8 cellular contexts compared by ENCODE assay signal in genomic region chr1:116375884-116376733, GRCh38. TPM values are rescaled to one million over a fixed set of nuclear protein-coding genes. Genes with fewer than 3 reads are reported as not detected.
DNase-seq lines count a peak whose midpoint lies in the region; ATAC-seq, FAIRE-seq and TF ChIP-seq lines count a peak whose summit lies in the region.

No MANE protein-coding gene starts in this region.

- DNase-seq in Ammon's horn (ENCODE audit: low spot score) (peak; percentile 61), HT-29 (ENCODE audit: low spot score) (peak; percentile 59), endothelial cell of umbilical vein (ENCODE audit: low read depth, low spot score) (peak; percentile 85), DMS79 treated with DMSO at 0.1 percent for 48 hours (lab: John Stamatoyannopoulos, UW) (no peak)
- DNase-seq in activated CD4-positive, alpha-beta T cell treated with anti-CD3 and anti-CD28 coated beads for 4 hours, result peak; percentile 45 to 51

- dilution Hi-C loops in endothelial cell of umbilical vein (cut with MboI; ENCODE audit: extremely low pct_ligation_motif_present, low sequenced_read_pairs), result loop anchor here (25.0 kb wide), 1 partner anchor 111 kb away; no protein-coding TSS in a partner anchor

- H3K9me1 ChIP-seq in endothelial cell of umbilical vein (replicated peaks; ENCODE audit: control insufficient read depth, extremely low read depth, insufficient read depth, low read length), result no peaks in the 10 kb centered on the region

- intact Hi-C loops in endothelial cell of umbilical vein (cut with micrococcal nuclease), result loop anchor here (5.0 kb wide), 2 partner anchors 1446 to 1619 kb away; partner anchors contain the start of gene CSDE1

- peaks cover 10% of the 10 kb centered on the region for H4K20me1 ChIP-seq in endothelial cell of umbilical vein (replicated peaks; ENCODE audit: control insufficient read depth, extremely low read depth, insufficient read depth, low read length)

- H3K4me1 ChIP-seq in endothelial cell of umbilical vein (ENCODE audit: control insufficient read depth, extremely low read depth, insufficient read depth, low read length) (peaks cover 68% of the 10 kb centered on the region), mucosa of rectum (ENCODE audit: control insufficient read depth in 2 of 2, insufficient read depth in 2 of 2, low read length in 2 of 2) (peaks cover 54% of the 10 kb centered on the region in 2 donors), stomach smooth muscle (ENCODE audit: control insufficient read depth, insufficient read depth, low read length) (peaks cover 44% of the 10 kb centered on the region)

- no peak for TF ChIP-seq POLR2A in endothelial cell of umbilical vein (IDR thresholded peaks at IDR 0.05; ENCODE audit: low read depth, low read length)

- peak overlapping the region in 2 of 3 experiments; percentile 0 to 94 for H3K4me3 ChIP-seq in endothelial cell of umbilical vein (replicated peaks in 1 of 3; ENCODE audit: insufficient read depth in 1 of 3, low read depth in 1 of 3, low read length in 3 of 3)
- peak overlapping the region; percentile 82 to 83 for H3K4me3 ChIP-seq in mucosa of rectum (ENCODE audit: low read length in 2 of 2)
- H3K4me3 ChIP-seq in stomach smooth muscle (ENCODE audit: low read length in 2 of 2), result peak overlapping the region; percentile 41 to 83

- no peak for ATAC-seq in HG03108 (IDR thresholded peaks at IDR 0.05; ENCODE audit: unreplicated experiment)

- H3K36me3 ChIP-seq in endothelial cell of umbilical vein (ENCODE audit: control insufficient read depth in 2 of 2, extremely low read depth in 1 of 2, insufficient read depth in 2 of 2, low read length in 2 of 2) (no peaks in the 10 kb centered on the region), mucosa of rectum (ENCODE audit: control insufficient read depth in 2 of 2, insufficient read depth in 2 of 2, low read length in 2 of 2) (peaks cover 0 to 13% of the 10 kb centered on the region in 2 donors), stomach smooth muscle (ENCODE audit: control insufficient read depth in 2 of 2, insufficient read depth in 2 of 2, low read length in 2 of 2) (no peaks in the 10 kb centered on the region)

- POLR2A ChIA-PET in endothelial cell of umbilical vein (lab: Charles Lee), result interaction anchor here (0.5 to 0.8 kb wide), 3 partner anchors 10 to 1022 kb away, joined by 3 to 6 read pairs (median 5); no protein-coding TSS in a partner anchor

- H3K27me3 ChIP-seq in endothelial cell of umbilical vein (ENCODE audit: control insufficient read depth in 2 of 2, insufficient read depth in 2 of 2, low read length in 2 of 2), result peaks cover 0 to 6% of the 10 kb centered on the region in 2 experiments
- H3K27me3 ChIP-seq in mucosa of rectum (ENCODE audit: control insufficient read depth in 2 of 2, insufficient read depth in 2 of 2, low read length in 2 of 2), result no peaks in the 10 kb centered on the region
- no peaks in the 10 kb centered on the region for H3K27me3 ChIP-seq in stomach smooth muscle (ENCODE audit: control insufficient read depth in 1 of 2, insufficient read depth in 2 of 2, low read length in 2 of 2)

- TF ChIP-seq CTCF in endothelial cell of umbilical vein (IDR thresholded peaks at IDR 0.05; ENCODE audit: extremely low read depth in 1 of 2, insufficient read depth in 1 of 2, low read depth in 1 of 2, low read length in 2 of 2), result no peak

- TSS peak; percentile 51 for BruUV-seq in endothelial cell of umbilical vein (replicated peaks; lab: Mats Ljungman, UMichigan)

- peak; percentile 85 for FAIRE-seq in endothelial cell of umbilical vein (lab: Jason Lieb, UNC)

- peak overlapping the region; percentile 95 for H3K9ac ChIP-seq in endothelial cell of umbilical vein (replicated peaks; ENCODE audit: extremely low read depth, insufficient read depth, low read length)
- peak overlapping the region; percentile 58 to 93 for H3K9ac ChIP-seq in mucosa of rectum (ENCODE audit: low read depth in 1 of 2, low read length in 2 of 2)
- peak overlapping the region; percentile 37 to 79 for H3K9ac ChIP-seq in stomach smooth muscle (ENCODE audit: low read length in 2 of 2)

- H3K27ac ChIP-seq in endothelial cell of umbilical vein (ENCODE audit: insufficient read depth, low read depth, low read length) (peak overlapping the region; percentile 96), mucosa of rectum (ENCODE audit: low read depth in 2 of 2, low read length in 2 of 2) (peak overlapping the region; percentile 92 to 93), stomach smooth muscle (ENCODE audit: low read length) (peak overlapping the region; percentile 63)

- H3K9me3 ChIP-seq in endothelial cell of umbilical vein (replicated peaks; ENCODE audit: control insufficient read depth, insufficient read depth, low read length), result no peaks in the 10 kb centered on the region
- H3K9me3 ChIP-seq in mucosa of rectum (ENCODE audit: control insufficient read depth in 2 of 2, low read length in 2 of 2), result no peaks in the 10 kb centered on the region
- H3K9me3 ChIP-seq in stomach smooth muscle (ENCODE audit: control insufficient read depth in 2 of 2, low read length in 2 of 2), result no peaks in the 10 kb centered on the region

- H2AFZ ChIP-seq in endothelial cell of umbilical vein (ENCODE audit: low read depth, low read length), result no peak overlapping the region

- peak overlapping the region; percentile 96 for H3K4me2 ChIP-seq in endothelial cell of umbilical vein (ENCODE audit: insufficient read depth, low read length)

- CTCF ChIA-PET in endothelial cell of umbilical vein (lab: Charles Lee), result interaction anchor here (1.2 to 5.3 kb wide), 7 partner anchors 8 to 237 kb away, joined by 3 to 37 read pairs (median 9); no protein-coding TSS in a partner anchor

- H3K79me2 ChIP-seq in endothelial cell of umbilical vein (ENCODE audit: control insufficient read depth, insufficient read depth, low read length), result peaks cover 74% of the 10 kb centered on the region

TF ChIP-seq in endothelial cell of umbilical vein, 7 proteins besides CTCF, POLR2A, EP300 and RAD21:
- TF ChIP-seq MAX (IDR thresholded peaks at IDR 0.05; ENCODE audit: insufficient read depth, insufficient read length), result no peak
- TF ChIP-seq FOS (IDR thresholded peaks at IDR 0.05; ENCODE audit: borderline replicate concordance, insufficient read depth, low read length), result peak; percentile 53
- TF ChIP-seq GATA2 (IDR thresholded peaks at IDR 0.05; ENCODE audit: insufficient read depth, insufficient read length, low read depth, low read length), result no peak
- no peak for TF ChIP-seq EZH2 (IDR thresholded peaks at IDR 0.05; ENCODE audit: borderline replicate concordance, low read depth, low read length, severe bottlenecking)
- no peak for TF ChIP-seq POLR2AphosphoS5 (IDR thresholded peaks at IDR 0.05; ENCODE audit: insufficient read depth, low read depth, low read length)

RNA-seq across cellular contexts. Expression of gene ATP1A1, which starts 3.1 kb away (rescaled TPM):
- total RNA-seq in HT-29 (2014; rRNA removed; shearing (Covaris generic)), result 119 and 151 TPM in 2 replicates
- total RNA-seq in endothelial cell of umbilical vein, result 263 and 325 TPM in 2 replicates
- 184 and 263 TPM in 2 replicates for polyA plus RNA-seq in endothelial cell of umbilical vein
- 256 and 276 TPM in 2 replicates for polyA plus RNA-seq in endothelial cell of umbilical vein (2011; cell fraction: cytosol; rRNA removed)
- polyA plus RNA-seq in endothelial cell of umbilical vein (2011; cell fraction: nucleus; rRNA removed), result 313 and 354 TPM in 2 replicates
- 243 and 307 TPM in 2 replicates for polyA plus RNA-seq in endothelial cell of umbilical vein (2012)
- 602 and 647 TPM in 2 replicates for polyA minus RNA-seq in endothelial cell of umbilical vein
- polyA minus RNA-seq in endothelial cell of umbilical vein (2011; cell fraction: cytosol; rRNA and poly(A)+ RNA removed), result 106 TPM
- 270 and 431 TPM in 2 replicates for polyA minus RNA-seq in endothelial cell of umbilical vein (2011; cell fraction: nucleus; rRNA and poly(A)+ RNA removed)
